ENCODE assay signal across 18 cellular contexts in the genomic region with DNA sequence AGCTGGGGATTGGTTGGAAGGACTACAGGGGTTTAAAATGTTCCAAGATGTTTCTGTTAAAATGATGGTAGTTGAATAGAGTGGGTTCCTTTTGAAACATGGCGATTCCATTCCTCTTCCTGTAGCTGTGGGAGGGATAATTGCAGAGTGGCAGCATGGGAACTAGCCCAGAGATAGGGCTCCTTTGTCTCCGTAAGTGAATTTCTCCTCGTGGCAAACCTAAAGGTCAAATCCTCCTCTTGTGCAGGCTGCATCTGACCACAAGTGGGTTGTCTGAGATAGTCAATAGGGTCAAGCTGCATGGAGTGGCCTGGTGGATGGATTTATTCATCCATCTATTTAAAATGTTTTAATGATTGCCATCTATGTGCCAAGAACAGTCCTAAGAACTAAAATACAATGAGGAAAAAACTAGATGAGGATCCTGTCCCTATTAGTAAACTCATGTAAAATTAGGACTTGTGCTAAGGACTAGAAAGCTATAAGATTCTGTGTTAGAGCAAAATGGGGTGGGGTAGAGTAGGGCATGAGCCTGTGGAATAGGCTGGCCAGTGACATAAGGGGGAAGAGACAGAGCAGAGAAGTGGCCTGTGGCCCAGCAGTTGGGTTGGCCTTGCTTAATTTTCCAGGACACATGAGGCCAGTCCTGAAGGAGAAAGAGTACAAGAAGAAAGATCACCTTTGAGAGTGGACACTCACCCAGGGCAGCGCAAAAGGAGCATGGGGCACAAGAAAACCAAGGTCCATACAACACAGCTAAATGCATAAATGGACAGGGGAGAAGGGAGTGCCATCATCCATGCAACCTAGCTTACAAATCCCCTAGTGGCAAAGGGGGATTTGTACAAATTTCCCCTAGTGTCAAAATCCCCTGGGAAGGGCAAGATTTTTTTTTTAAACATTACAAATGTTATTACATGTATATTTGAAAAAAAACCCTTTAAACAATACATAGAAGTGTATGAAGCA.
"Had no signal": no experiment of that assay in that cellular context is flagged by ENCODE, and none has a peak within 500 bp of the region (broad histone marks: within the 10 kb centered on the region; RNA-seq: fewer than 3 reads in every experiment).

No MANE protein-coding gene starts in this region.

- H3K4me3 ChIP-seq: breast epithelium, dorsolateral prefrontal cortex, lung, prostate gland, stomach, thoracic aorta had no signal

- H3K36me3 Mint-ChIP-seq: activated CD4-positive, alpha-beta memory T cell treated with anti-CD3 and anti-CD28 coated beads for 36 hours had no signal

- H3K4me1 ChIP-seq: breast epithelium had no signal

- H3K27ac ChIP-seq: breast epithelium, dorsolateral prefrontal cortex, stomach, thoracic aorta had no signal

- ATAC-seq: esophagus mucosa; left colon; naive thymus-derived CD4-positive, alpha-beta T cell; sciatic nerve had no signal

- H3K27me3 Mint-ChIP-seq: activated naive CD8-positive, alpha-beta T cell treated with anti-CD3 and anti-CD28 coated beads, Interleukin-2, amount 10 ng/mL, durations not matched to agents 7 days and 5 days had no signal

- H3K27me3 ChIP-seq: breast epithelium, stomach had no signal

- H3K36me3 ChIP-seq: breast epithelium, prostate gland, stomach, thoracic aorta had no signal

- DNase-seq: activated CD4-positive, alpha-beta memory T cell treated with anti-CD3 and anti-CD28 coated beads for 36 hours; activated CD4-positive, alpha-beta T cell treated with anti-CD3 and anti-CD28 coated beads for 1 hour; activated gamma-delta T cell treated with Interleukin-2 at 50 U/mL for 16 hours; activated naive CD8-positive, alpha-beta T cell treated with anti-CD3 and anti-CD28 coated beads, Interleukin-2, amount 10 ng/mL, durations not matched to agents 7 days and 5 days; activated T-cell treated with anti-CD3 and anti-CD28 coated beads, Interleukin-2, amount 50 U/mL, for 48 hours; aorta; dorsolateral prefrontal cortex; immature natural killer cell; left colon; naive thymus-derived CD4-positive, alpha-beta T cell; stimulated activated CD4-positive, alpha-beta T cell treated with anti-CD3 and anti-CD28 coated beads, Interleukin-2, amount 100 ng/mL, for 24 hours; stomach had no signal

- H3K9me3 Mint-ChIP-seq: immature natural killer cell had no signal

- H3K27ac Mint-ChIP-seq: activated CD4-positive, alpha-beta memory T cell treated with anti-CD3 and anti-CD28 coated beads for 36 hours; activated naive CD8-positive, alpha-beta T cell treated with anti-CD3 and anti-CD28 coated beads, Interleukin-2, amount 10 ng/mL, durations not matched to agents 7 days and 5 days; naive thymus-derived CD4-positive, alpha-beta T cell had no signal

- H3K4me3 Mint-ChIP-seq: activated CD4-positive, alpha-beta memory T cell treated with anti-CD3 and anti-CD28 coated beads for 36 hours; activated naive CD8-positive, alpha-beta T cell treated with anti-CD3 and anti-CD28 coated beads, Interleukin-2, amount 10 ng/mL, durations not matched to agents 7 days and 5 days; immature natural killer cell; naive thymus-derived CD4-positive, alpha-beta T cell had no signal

- H3K9me3 ChIP-seq: breast epithelium, prostate gland, stomach, thoracic aorta had no signal
